Comparison of ENCODE assay signal across 8 cellular contexts in genomic region chr17:42627032-42627764, GRCh38. TPM values are rescaled to one million over a fixed set of nuclear protein-coding genes. Genes with fewer than 3 reads are reported as not detected.
DNase-seq lines count a peak whose midpoint lies in the region; ATAC-seq, FAIRE-seq and TF ChIP-seq lines count a peak whose summit lies in the region.
"Not testable (repeated sequence)": the region's sequence is repeated elsewhere in the genome, so short reads cannot be mapped to it uniquely, and the experiment has no call there.
"Had no signal": no experiment of that assay in that cellular context is flagged by ENCODE, and none has a peak within 500 bp of the region (broad histone marks: within the 10 kb centered on the region; RNA-seq: fewer than 3 reads in every experiment).

No MANE protein-coding gene starts in this region.

- not testable (repeated sequence) for H3K9me1 ChIP-seq in K562 (ENCODE audit: control insufficient read depth, insufficient read depth, low read length)

- H3K79me2 ChIP-seq in GM23338 (replicated peaks; ENCODE audit: insufficient read depth); K562 (ENCODE audit: control insufficient read depth, insufficient read depth, low read length); mesendoderm (ENCODE audit: control insufficient read depth, insufficient read depth, low read length): not testable (repeated sequence)

- not testable (repeated sequence) for H3K9me3 Mint-ChIP-seq in GM23338; WTC11; stimulated activated effector memory CD8-positive, alpha-beta T cell treated with anti-CD3 and anti-CD28 coated beads, Interleukin-12 subunit alpha, Interleukin-12 subunit beta, amount 100 ng/mL, for 72 hours

- TF ChIP-seq POLR2A in K562 (conservative IDR thresholded peaks at IDR 0.05) = not testable (repeated sequence)

- not testable (repeated sequence) for H3K56ac ChIP-seq in mesendoderm (ENCODE audit: low read length)

- H3F3A ChIP-seq in GM23338 (replicated peaks; ENCODE audit: low read depth) = not testable (repeated sequence)

- not testable (repeated sequence) for H2AFZ ChIP-seq in GM23338; K562 (ENCODE audit: low read depth, low read length)

- H3K4me3 Mint-ChIP-seq in GM23338; WTC11; stimulated activated effector memory CD8-positive, alpha-beta T cell treated with anti-CD3 and anti-CD28 coated beads, Interleukin-12 subunit alpha, Interleukin-12 subunit beta, amount 100 ng/mL, for 72 hours: not testable (repeated sequence)

- H3K9ac ChIP-seq in K562 (ENCODE audit: insufficient read depth in 1 of 2, low read depth in 2 of 2, low read length in 2 of 2); mesendoderm (ENCODE audit: low read length): not testable (repeated sequence)

- H3K9me3 ChIP-seq in HEK293 (ENCODE audit: control insufficient read depth, insufficient read depth, low read depth, low read length); K562 (replicated peaks; ENCODE audit: control insufficient read depth, insufficient read depth, low read depth, low read length): not testable (repeated sequence)

- not testable (repeated sequence) for H4K5ac ChIP-seq in mesendoderm (ENCODE audit: low read length)

- not testable (repeated sequence) for H3K9me2 ChIP-seq in GM23338 (ENCODE audit: insufficient read depth)

- not testable (repeated sequence) for H2BK15ac ChIP-seq in mesendoderm (replicated peaks; ENCODE audit: low read depth)

- not testable (repeated sequence) for H3K4me2 ChIP-seq in GM23338; K562 (ENCODE audit: insufficient read depth, low read length); mesendoderm (ENCODE audit: low read length)

- H3K36me3 ChIP-seq in GM23338 (ENCODE audit: insufficient read depth); HEK293 (ENCODE audit: control insufficient read depth in 2 of 2, insufficient read depth in 1 of 2, low read length in 2 of 2); K562 (ENCODE audit: control insufficient read depth, insufficient read depth, low read length); mesendoderm (ENCODE audit: control insufficient read depth, insufficient read depth, low read length): not testable (repeated sequence)

- not testable (repeated sequence) for H2AK5ac ChIP-seq in mesendoderm (ENCODE audit: low read length)

- not testable (repeated sequence) for H3K4me1 Mint-ChIP-seq in GM23338; WTC11; stimulated activated effector memory CD8-positive, alpha-beta T cell treated with anti-CD3 and anti-CD28 coated beads, Interleukin-12 subunit alpha, Interleukin-12 subunit beta, amount 100 ng/mL, for 72 hours

- H4K20me1 ChIP-seq in GM23338 (replicated peaks; ENCODE audit: insufficient read depth); K562 (replicated peaks; ENCODE audit: control insufficient read depth, insufficient read depth, low read length): not testable (repeated sequence)

- 98% methylated on average over 6 of the region's 6 CpGs for WGBS in K562 (ENCODE audit: insufficient coverage, low coverage, missing lambda C conversion rate)
- WGBS in mesendoderm (ENCODE audit: extremely low coverage, insufficient coverage, low lambda C conversion rate) = no CpG with 5 or more reads among the region's 6 CpGs

- DNase-seq in GM23338 (ENCODE audit: low spot score) (peak; percentile 45), K562 (ENCODE audit: extremely low read depth in 1 of 4, low spot score in 3 of 4) (peak in 2 of 4 experiments; percentile 31 to 34), iPS-NIHi11 (ENCODE audit: low spot score) (peak; percentile 65), mesendoderm (peak; percentile 23)
- DNase-seq in WTC11 (ENCODE audit: low spot score); stimulated activated effector memory CD8-positive, alpha-beta T cell treated with anti-CD3 and anti-CD28 coated beads, Interleukin-12 subunit alpha, Interleukin-12 subunit beta, amount 100 ng/mL, for 72 hours (ENCODE audit: low spot score in 2 of 2): not testable (repeated sequence)

- BruUV-seq in K562 (replicated peaks; lab: Mats Ljungman, UMichigan) = not testable (repeated sequence)

- H3K23ac ChIP-seq in mesendoderm (ENCODE audit: low read length) = not testable (repeated sequence)

- intact Hi-C loops in K562 (cut with micrococcal nuclease) = not testable (repeated sequence)

- CTCF ChIA-PET in HEK293 (lab: Yijun Ruan, JAX) (interaction anchor here (0.7 to 1.0 kb wide), 2 partner anchors 73 to 136 kb away, joined by 3 to 4 read pairs; no protein-coding TSS in a partner anchor), WTC11 (lab: Charles Lee) (interaction anchor here (0.7 to 1.7 kb wide), 6 partner anchors 9 to 163 kb away, joined by 3 to 12 read pairs (median 6); partner anchors contain the start of genes PLEKHH3 and PSMC3IP)
- CTCF ChIA-PET in K562 (lab: Yijun Ruan, JAX; ENCODE audit: low intra/inter-chr PET ratio) = not testable (repeated sequence)

- not testable (repeated sequence) for H3K27ac Mint-ChIP-seq in GM23338, WTC11
- H3K27ac Mint-ChIP-seq in stimulated activated effector memory CD8-positive, alpha-beta T cell treated with anti-CD3 and anti-CD28 coated beads, Interleukin-12 subunit alpha, Interleukin-12 subunit beta, amount 100 ng/mL, for 72 hours = peak overlapping the region; percentile 3

- POLR2A ChIA-PET in HEK293 (lab: Yijun Ruan, JAX) = interaction anchor here (1.0 to 1.6 kb wide), 2 partner anchors 18 to 49 kb away, joined by 3 read pairs; no protein-coding TSS in a partner anchor
- POLR2A ChIA-PET in WTC11 (lab: Charles Lee) = interaction anchor here (0.6 to 0.7 kb wide), 2 partner anchors 11 to 56 kb away, joined by 3 read pairs; no protein-coding TSS in a partner anchor
- POLR2A ChIA-PET in K562 (lab: Yijun Ruan, JAX) = interaction anchor here (2.0 kb wide), 1 partner anchor 9 kb away, joined by 6 read pairs; no protein-coding TSS in a partner anchor

- H2BK5ac ChIP-seq in mesendoderm (ENCODE audit: low read length) = not testable (repeated sequence)

- FAIRE-seq in K562 (lab: Jason Lieb, UNC) = not testable (repeated sequence)

- not testable (repeated sequence) for TF ChIP-seq CTCF in GM23338 (conservative IDR thresholded peaks at IDR 0.05; ENCODE audit: low read depth in 2 of 2); HEK293 (tag by site-specific recombination; IDR thresholded peaks at IDR 0.05); WTC11 (IDR thresholded peaks at IDR 0.05); K562 (IDR thresholded peaks at IDR 0.05 in 2 of 3, conservative IDR thresholded peaks at IDR 0.05 in 1 of 3; ENCODE audit: insufficient read depth in 2 of 3, low read depth in 1 of 3, low read length in 3 of 3)

- not testable (repeated sequence) for H3K27me3 ChIP-seq in GM23338 (ENCODE audit: insufficient read depth); K562 (ENCODE audit: control insufficient read depth in 2 of 2, insufficient read depth in 2 of 2, low read length in 2 of 2); mesendoderm (ENCODE audit: insufficient read depth, low read length, poor library complexity)

- not testable (repeated sequence) for TF ChIP-seq RAD21 in K562 (CRISPR knock-in tag; conservative IDR thresholded peaks at IDR 0.05 in 1 of 2, IDR thresholded peaks at IDR 0.05 in 1 of 2)

- H3K27ac ChIP-seq in GM23338 (ENCODE audit: low read depth); HEK293 (ENCODE audit: extremely low read depth, low read depth, low read length); K562 (ENCODE audit: extremely low read depth, low read depth, low read length); mesendoderm (ENCODE audit: low read depth, low read length): not testable (repeated sequence)

- H3K18ac ChIP-seq in mesendoderm (ENCODE audit: low read length) = not testable (repeated sequence)

- H4K8ac ChIP-seq in mesendoderm (ENCODE audit: low read depth, low read length) = not testable (repeated sequence)

- not testable (repeated sequence) for H3K4ac ChIP-seq in mesendoderm (ENCODE audit: low read depth, low read length)

- not testable (repeated sequence) for H3K79me1 ChIP-seq in mesendoderm (ENCODE audit: low read length)

- H3K4me1 ChIP-seq in GM23338 (ENCODE audit: insufficient read depth); HEK293 (ENCODE audit: control insufficient read depth, insufficient read depth, low read length); mesendoderm (ENCODE audit: control insufficient read depth, low read depth, low read length): not testable (repeated sequence)
- H3K4me1 ChIP-seq in K562 (replicated peaks in 1 of 2; ENCODE audit: control insufficient read depth in 2 of 2, insufficient read depth in 2 of 2, low read length in 2 of 2) = peaks cover 44% of the 10 kb centered on the region in 2 experiments

- H3K27me3 Mint-ChIP-seq in GM23338 (ENCODE audit: insufficient read depth, low read depth, poor library complexity); WTC11 (ENCODE audit: low read depth): not testable (repeated sequence)

- ATAC-seq in GM23338 (peak; percentile 90), WTC11 (peak; percentile 93)
- not testable (repeated sequence) for ATAC-seq in K562; stimulated activated effector memory CD8-positive, alpha-beta T cell treated with anti-CD3 and anti-CD28 coated beads, Interleukin-12 subunit alpha, Interleukin-12 subunit beta, amount 100 ng/mL, for 72 hours

- H2BK120ac ChIP-seq in mesendoderm (ENCODE audit: low read depth, low read length) = not testable (repeated sequence)

- H3K36me3 Mint-ChIP-seq in GM23338 (ENCODE audit: low read depth); WTC11; stimulated activated effector memory CD8-positive, alpha-beta T cell treated with anti-CD3 and anti-CD28 coated beads, Interleukin-12 subunit alpha, Interleukin-12 subunit beta, amount 100 ng/mL, for 72 hours: not testable (repeated sequence)

- H3K4me3 ChIP-seq in GM23338; HEK293 (ENCODE audit: low read depth, low read length); K562; mesendoderm (ENCODE audit: low read length): not testable (repeated sequence)

- in situ Hi-C loops in K562 (cut with MboI) = not testable (repeated sequence)

- TF ChIP-seq EP300 in K562 (IDR thresholded peaks at IDR 0.05; ENCODE audit: low read length) = not testable (repeated sequence)

RNA-seq across cellular contexts. Expression of gene TUBG1, which starts 17.7 kb away (rescaled TPM):
- 82.8 and 101 TPM in 2 replicates for total RNA-seq in GM23338 (2014; rRNA removed; shearing (Covaris generic))
- polyA plus RNA-seq in GM23338 (2016; fragmentation: Nextera tagmentation; extraction: Ambion mirVana) = 110 and 117 TPM in 2 replicates
- 130 to 141 TPM (median 140 TPM) in 3 replicates for total RNA-seq in WTC11 (2021)
- total RNA-seq in K562 (2011; cell fraction: chromatin; rRNA removed; ENCODE audit: low replicate concordance) = 35.3 and 79.8 TPM in 2 replicates
- 46.3 and 58.9 TPM in 2 replicates for total RNA-seq in K562 (2011; cell fraction: nucleolus; rRNA removed)
- 54.0 and 66.2 TPM in 2 replicates for total RNA-seq in K562 (2011; cell fraction: nucleoplasm; rRNA removed)
- 89.5 and 116 TPM in 2 replicates for total RNA-seq in K562 (2014; rRNA removed)
- 33.7 and 40.1 TPM in 2 replicates for total RNA-seq in K562 (2014; rRNA removed; fragmentation: Illumina TruSeq; extraction: Trizol)
- 64.4 and 65.4 TPM in 2 replicates for total RNA-seq in K562 (2015; rRNA removed; fragmentation: Illumina TruSeq; extraction: Trizol)
- total RNA-seq in K562 (2021) = 115 and 117 TPM in 2 replicates
- polyA plus RNA-seq in K562 (2011; rRNA removed) = 46.1 and 46.9 TPM in 2 replicates
- polyA plus RNA-seq in K562 (2011; cell fraction: cytosol; rRNA removed) = 94.0 and 218 TPM in 2 replicates
- 89.8 and 181 TPM in 2 replicates for polyA plus RNA-seq in K562 (2011; cell fraction: nucleus; rRNA removed)
- 117 and 186 TPM in 2 replicates for polyA plus RNA-seq in K562 (2012)
- 147 and 163 TPM in 2 replicates for polyA plus RNA-seq in K562 (2014; fragmentation: Illumina TruSeq; extraction: Trizol)
- polyA plus RNA-seq in K562 (2014; fragmentation: Nextera tagmentation; extraction: Ambion mirVana) = 10 to 100 TPM; 33.1 to 66.0 TPM
- polyA plus RNA-seq in K562 (2014; rRNA removed) = 68.3 and 77.8 TPM in 2 replicates
- polyA minus RNA-seq in K562 (2011; rRNA and poly(A)+ RNA removed) = 28.6 and 72.5 TPM in 2 replicates
- polyA minus RNA-seq in K562 (2011; cell fraction: cytosol; rRNA and poly(A)+ RNA removed) = 53.4 and 81.5 TPM in 2 replicates
- 30.7 and 31.3 TPM in 2 replicates for polyA minus RNA-seq in K562 (2011; cell fraction: nucleus; rRNA and poly(A)+ RNA removed)
- 75.5 TPM for polyA plus RNA-seq in mesendoderm (2013, experiment 1 of 2)
- polyA plus RNA-seq in mesendoderm (2013, experiment 2 of 2) = 75.7 TPM

RNA-seq across cellular contexts. Expression of gene RETREG3, which starts 18.0 kb away (rescaled TPM):
- total RNA-seq in GM23338 (2014; rRNA removed; shearing (Covaris generic)) = 35.4 and 38.2 TPM in 2 replicates
- polyA plus RNA-seq in GM23338 (2016; fragmentation: Nextera tagmentation; extraction: Ambion mirVana) (8.0 and 10.5 TPM in 2 replicates), K562 (2011; rRNA removed) (23.9 and 24.5 TPM in 2 replicates), K562 (2014; fragmentation: Illumina TruSeq; extraction: Trizol) (16.5 and 17.4 TPM in 2 replicates), K562 (2014; fragmentation: Nextera tagmentation; extraction: Ambion mirVana) (1 to 10 TPM; 4.1 to 5.3 TPM), K562 (2014; rRNA removed) (14.2 and 14.6 TPM in 2 replicates)
- total RNA-seq in WTC11 (2021) (39.8 to 43.2 TPM (median 40.4 TPM) in 3 replicates), K562 (2014; rRNA removed) (16.9 and 23.5 TPM in 2 replicates), K562 (2014; rRNA removed; fragmentation: Illumina TruSeq; extraction: Trizol) (25.6 and 26.4 TPM in 2 replicates), K562 (2015; rRNA removed; fragmentation: Illumina TruSeq; extraction: Trizol) (19.6 and 20.9 TPM in 2 replicates), K562 (2021) (35.7 and 39.0 TPM in 2 replicates)
- total RNA-seq in K562 (2011; cell fraction: chromatin; rRNA removed; ENCODE audit: low replicate concordance) = 79.8 and 135 TPM in 2 replicates
- 81.9 and 89.6 TPM in 2 replicates for total RNA-seq in K562 (2011; cell fraction: nucleolus; rRNA removed)
- 93.5 and 119 TPM in 2 replicates for total RNA-seq in K562 (2011; cell fraction: nucleoplasm; rRNA removed)
- 20.1 and 25.9 TPM in 2 replicates for polyA plus RNA-seq in K562 (2011; cell fraction: cytosol; rRNA removed)
- 22.8 and 41.6 TPM in 2 replicates for polyA plus RNA-seq in K562 (2011; cell fraction: nucleus; rRNA removed)
- 15.5 and 15.6 TPM in 2 replicates for polyA plus RNA-seq in K562 (2012)
- 37.6 and 78.2 TPM in 2 replicates for polyA minus RNA-seq in K562 (2011; rRNA and poly(A)+ RNA removed)
- 16.0 and 33.6 TPM in 2 replicates for polyA minus RNA-seq in K562 (2011; cell fraction: cytosol; rRNA and poly(A)+ RNA removed)
- 18.4 and 19.0 TPM in 2 replicates for polyA minus RNA-seq in K562 (2011; cell fraction: nucleus; rRNA and poly(A)+ RNA removed)
- polyA plus RNA-seq in mesendoderm (2013, experiment 1 of 2) = 16.6 TPM
- polyA plus RNA-seq in mesendoderm (2013, experiment 2 of 2) = 16.7 TPM

RNA-seq across cellular contexts. Expression of gene TUBG2, which starts 31.9 kb away (rescaled TPM):
- 15.3 and 18.2 TPM in 2 replicates for total RNA-seq in GM23338 (2014; rRNA removed; shearing (Covaris generic))
- polyA plus RNA-seq in GM23338 (2016; fragmentation: Nextera tagmentation; extraction: Ambion mirVana) (16.5 and 19.0 TPM in 2 replicates), K562 (2011; rRNA removed) (0.21 and 0.37 TPM in 2 replicates), K562 (2014; fragmentation: Illumina TruSeq; extraction: Trizol) (0.24 and 0.35 TPM in 2 replicates), K562 (2014; fragmentation: Nextera tagmentation; extraction: Ambion mirVana) (under 1 TPM; 0.15 to 0.34 TPM), K562 (2014; rRNA removed) (not detected in 2 replicates)
- total RNA-seq in WTC11 (2021) (22.1 to 26.7 TPM (median 22.2 TPM) in 3 replicates), K562 (2014; rRNA removed) (0.09 and 0.12 TPM in 2 replicates), K562 (2014; rRNA removed; fragmentation: Illumina TruSeq; extraction: Trizol) (not detected in 2 replicates), K562 (2015; rRNA removed; fragmentation: Illumina TruSeq; extraction: Trizol) (0.26 and 0.29 TPM in 2 replicates), K562 (2021) (0.78 and 0.80 TPM in 2 replicates)
- total RNA-seq in K562 (2011; cell fraction: chromatin; rRNA removed; ENCODE audit: low replicate concordance) = 1.1 TPM in 1 of 2 replicates, not detected in the other
- total RNA-seq in K562 (2011; cell fraction: nucleolus; rRNA removed) = 0.39 and 0.83 TPM in 2 replicates
- total RNA-seq in K562 (2011; cell fraction: nucleoplasm; rRNA removed) = 0.37 TPM in 1 of 2 replicates, not detected in the other
- 0.15 and 0.24 TPM in 2 replicates for polyA plus RNA-seq in K562 (2011; cell fraction: cytosol; rRNA removed)
- 0.91 and 2.0 TPM in 2 replicates for polyA plus RNA-seq in K562 (2011; cell fraction: nucleus; rRNA removed)
- 0.35 and 0.40 TPM in 2 replicates for polyA plus RNA-seq in K562 (2012)
- polyA minus RNA-seq in K562 (2011; rRNA and poly(A)+ RNA removed) = 0.11 and 0.15 TPM in 2 replicates
- polyA minus RNA-seq in K562 (2011; cell fraction: cytosol; rRNA and poly(A)+ RNA removed) = 0.86 and 1.6 TPM in 2 replicates
- 0.33 TPM in 1 of 2 replicates, not detected in the other for polyA minus RNA-seq in K562 (2011; cell fraction: nucleus; rRNA and poly(A)+ RNA removed)
- polyA plus RNA-seq in mesendoderm (2013, experiment 1 of 2) = 6.8 TPM
- polyA plus RNA-seq in mesendoderm (2013, experiment 2 of 2) = 7.1 TPM

RNA-seq across cellular contexts. Expression of gene PLEKHH3, which starts 49.6 kb away (rescaled TPM):
- total RNA-seq in GM23338 (2014; rRNA removed; shearing (Covaris generic)) = 24.2 and 24.8 TPM in 2 replicates
- 10.9 and 13.8 TPM in 2 replicates for polyA plus RNA-seq in GM23338 (2016; fragmentation: Nextera tagmentation; extraction: Ambion mirVana)
- 33.0 to 40.2 TPM (median 35.6 TPM) in 3 replicates for total RNA-seq in WTC11 (2021)
- 23.0 and 51.2 TPM in 2 replicates for total RNA-seq in K562 (2011; cell fraction: chromatin; rRNA removed; ENCODE audit: low replicate concordance)
- total RNA-seq in K562 (2011; cell fraction: nucleolus; rRNA removed) = 37.7 and 51.7 TPM in 2 replicates
- 29.7 and 29.8 TPM in 2 replicates for total RNA-seq in K562 (2011; cell fraction: nucleoplasm; rRNA removed)
- 20.6 and 28.2 TPM in 2 replicates for total RNA-seq in K562 (2014; rRNA removed)
- 2.0 and 2.6 TPM in 2 replicates for total RNA-seq in K562 (2014; rRNA removed; fragmentation: Illumina TruSeq; extraction: Trizol)
- total RNA-seq in K562 (2015; rRNA removed; fragmentation: Illumina TruSeq; extraction: Trizol) = 7.5 and 7.8 TPM in 2 replicates
- total RNA-seq in K562 (2021) = 32.7 and 34.5 TPM in 2 replicates
- polyA plus RNA-seq in K562 (2011; rRNA removed) = 4.3 and 8.0 TPM in 2 replicates
- 5.6 and 15.6 TPM in 2 replicates for polyA plus RNA-seq in K562 (2011; cell fraction: cytosol; rRNA removed)
- polyA plus RNA-seq in K562 (2011; cell fraction: nucleus; rRNA removed) = 24.8 and 51.1 TPM in 2 replicates
- 12.5 and 25.8 TPM in 2 replicates for polyA plus RNA-seq in K562 (2012)
- 5.0 and 19.4 TPM in 2 replicates for polyA plus RNA-seq in K562 (2014; fragmentation: Illumina TruSeq; extraction: Trizol)
- under 1 TPM; 0.58 to 0.80 TPM for polyA plus RNA-seq in K562 (2014; fragmentation: Nextera tagmentation; extraction: Ambion mirVana)
- 29.0 and 31.0 TPM in 2 replicates for polyA plus RNA-seq in K562 (2014; rRNA removed)
- 1.3 and 1.9 TPM in 2 replicates for polyA minus RNA-seq in K562 (2011; rRNA and poly(A)+ RNA removed)
- 6.6 and 8.6 TPM in 2 replicates for polyA minus RNA-seq in K562 (2011; cell fraction: cytosol; rRNA and poly(A)+ RNA removed)
- polyA minus RNA-seq in K562 (2011; cell fraction: nucleus; rRNA and poly(A)+ RNA removed) = 7.0 and 12.1 TPM in 2 replicates
- 5.1 TPM for polyA plus RNA-seq in mesendoderm (2013, experiment 1 of 2)
- polyA plus RNA-seq in mesendoderm (2013, experiment 2 of 2) = 5.7 TPM
- polyA plus RNA-seq: CD8-positive, alpha-beta memory T cell had no signal

RNA-seq across cellular contexts. Expression of gene PSMC3IP, which starts 49.7 kb away (rescaled TPM):
- total RNA-seq in GM23338 (2014; rRNA removed; shearing (Covaris generic)) = 14.7 and 18.5 TPM in 2 replicates
- polyA plus RNA-seq in GM23338 (2016; fragmentation: Nextera tagmentation; extraction: Ambion mirVana) = 29.5 and 32.7 TPM in 2 replicates
- total RNA-seq in WTC11 (2021) = 20.1 to 23.3 TPM (median 21.6 TPM) in 3 replicates
- total RNA-seq in K562 (2011; cell fraction: chromatin; rRNA removed; ENCODE audit: low replicate concordance) = 63.5 and 83.8 TPM in 2 replicates
- 39.0 and 45.4 TPM in 2 replicates for total RNA-seq in K562 (2011; cell fraction: nucleolus; rRNA removed)
- total RNA-seq in K562 (2011; cell fraction: nucleoplasm; rRNA removed) = 59.4 and 78.8 TPM in 2 replicates
- 46.7 and 50.8 TPM in 2 replicates for total RNA-seq in K562 (2014; rRNA removed)
- 28.1 and 31.6 TPM in 2 replicates for total RNA-seq in K562 (2014; rRNA removed; fragmentation: Illumina TruSeq; extraction: Trizol)
- 26.2 and 27.9 TPM in 2 replicates for total RNA-seq in K562 (2015; rRNA removed; fragmentation: Illumina TruSeq; extraction: Trizol)
- total RNA-seq in K562 (2021) = 29.3 and 34.4 TPM in 2 replicates
- polyA plus RNA-seq in K562 (2011; rRNA removed) = 25.6 and 32.8 TPM in 2 replicates
- polyA plus RNA-seq in K562 (2011; cell fraction: cytosol; rRNA removed) = 11.3 and 14.9 TPM in 2 replicates
- 96.3 and 104 TPM in 2 replicates for polyA plus RNA-seq in K562 (2011; cell fraction: nucleus; rRNA removed)
- 33.2 and 36.0 TPM in 2 replicates for polyA plus RNA-seq in K562 (2012)
- polyA plus RNA-seq in K562 (2014; fragmentation: Illumina TruSeq; extraction: Trizol) = 48.3 and 50.5 TPM in 2 replicates
- polyA plus RNA-seq in K562 (2014; fragmentation: Nextera tagmentation; extraction: Ambion mirVana) = 10 to 100 TPM; 13.8 to 16.0 TPM
- polyA plus RNA-seq in K562 (2014; rRNA removed) = 64.0 and 65.6 TPM in 2 replicates
- 17.9 and 20.6 TPM in 2 replicates for polyA minus RNA-seq in K562 (2011; rRNA and poly(A)+ RNA removed)
- polyA minus RNA-seq in K562 (2011; cell fraction: cytosol; rRNA and poly(A)+ RNA removed) = 4.3 and 7.2 TPM in 2 replicates
- 24.5 and 27.0 TPM in 2 replicates for polyA minus RNA-seq in K562 (2011; cell fraction: nucleus; rRNA and poly(A)+ RNA removed)
- polyA plus RNA-seq in mesendoderm (2013, experiment 1 of 2) = 26.0 TPM
- polyA plus RNA-seq in mesendoderm (2013, experiment 2 of 2) = 26.0 TPM
